Comparison of ENCODE assay signal across 7 cellular contexts in the genomic region with DNA sequence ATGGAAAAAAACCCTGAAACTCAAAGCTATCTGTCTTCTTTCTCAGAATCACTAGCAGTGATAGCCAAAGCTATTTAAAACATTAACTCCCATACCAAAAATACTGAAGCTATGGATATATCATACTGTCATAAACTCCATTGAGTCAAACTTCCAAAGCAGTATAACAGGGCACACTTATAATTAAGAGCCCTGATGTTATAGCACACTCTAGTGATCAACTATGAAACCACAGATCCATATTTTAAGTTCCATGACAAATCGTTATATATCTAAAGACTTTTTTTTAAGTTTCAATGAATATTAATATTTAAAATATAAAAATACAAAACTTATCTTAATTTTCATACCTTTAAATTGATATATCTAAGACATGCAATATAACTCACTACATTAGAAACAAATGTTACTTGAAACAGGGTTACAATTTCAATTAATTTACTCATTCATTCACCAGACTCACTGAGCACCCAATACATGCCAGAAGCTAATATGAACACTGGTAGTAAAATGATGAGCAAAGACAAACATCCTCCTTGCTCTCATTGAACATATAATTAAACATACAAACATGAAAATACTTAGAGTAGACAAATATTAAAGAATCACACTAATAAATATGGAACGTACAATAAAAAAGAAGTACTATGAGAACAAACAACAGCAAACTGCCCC.
DNase-seq lines count a peak whose midpoint lies in the region; FAIRE-seq and TF ChIP-seq lines count a peak whose summit lies in the region.

No MANE protein-coding gene starts in this region.

- CTCF ChIA-PET in HEK293 (lab: Yijun Ruan, JAX): interaction anchor here (0.6 to 1.1 kb wide), 8 partner anchors 10 to 645 kb away, joined by 3 to 5 read pairs (median 4); no protein-coding TSS in a partner anchor

- FAIRE-seq in RCC 7860 (lab: Jason Lieb, UNC): peak; percentile 59

- POLR2A ChIA-PET in HEK293 (lab: Yijun Ruan, JAX): no interaction called here

- H3K4me3 ChIP-seq in HEK293 (ENCODE audit: low read depth, low read length) (no peak overlapping the region), fibroblast of pulmonary artery (replicated peaks; ENCODE audit: low read depth, low read length) (no peak overlapping the region)

- peaks cover 44 to 45% of the 10 kb centered on the region in 2 experiments for H3K36me3 ChIP-seq in HEK293 (ENCODE audit: control insufficient read depth in 2 of 2, insufficient read depth in 1 of 2, low read length in 2 of 2)

- H3K4me1 ChIP-seq in HEK293 (ENCODE audit: control insufficient read depth, insufficient read depth, low read length): no peaks in the 10 kb centered on the region

- TF ChIP-seq CTCF in HEK293 (tag by site-specific recombination; IDR thresholded peaks at IDR 0.05) (peak; percentile 49; the same call in 1 of the 2 replicates), fibroblast of pulmonary artery (IDR thresholded peaks at IDR 0.05; ENCODE audit: low read length, missing control alignments) (peak; percentile 65)

- DNase-seq in RCC 7860 (ENCODE audit: low spot score) (no peak), fibroblast of pulmonary artery (ENCODE audit: low read depth) (peak; percentile 73), smooth muscle cell of the brain vasculature (ENCODE audit: low read depth, low spot score) (peak; percentile 36), A172 (ENCODE audit: low spot score) (no peak), epidermal melanocyte (ENCODE audit: insufficient read length, low spot score) (no peak), NCI-H187 (lab: John Stamatoyannopoulos, UW) (no peak)

- H3K27ac ChIP-seq in HEK293 (ENCODE audit: extremely low read depth, low read depth, low read length): no peak overlapping the region

- no peaks in the 10 kb centered on the region for H3K9me3 ChIP-seq in HEK293 (ENCODE audit: control insufficient read depth, insufficient read depth, low read depth, low read length)

TF ChIP-seq in HEK293, 187 proteins besides CTCF, POLR2A, EP300 and RAD21:
- TF ChIP-seq PRDM6 (tag by site-specific recombination; IDR thresholded peaks at IDR 0.05): 0 out of 2 replicates have a peak, but pooled peaks have one; percentile 7
- no peak for TF ChIP-seq ZNF174 (tag by site-specific recombination; IDR thresholded peaks at IDR 0.05)
- TF ChIP-seq ZNF248 (tag by site-specific recombination; IDR thresholded peaks at IDR 0.05): no peak
- TF ChIP-seq ZNF169 (tag by site-specific recombination; IDR thresholded peaks at IDR 0.05): no peak
- TF ChIP-seq ZNF610 (tag by site-specific recombination; IDR thresholded peaks at IDR 0.05; ENCODE audit: borderline replicate concordance): no peak
- 0 out of 2 replicates have a peak, but pooled peaks have one; percentile 45 for TF ChIP-seq ZNF660 (tag by site-specific recombination; IDR thresholded peaks at IDR 0.05)
- TF ChIP-seq ZNF670 (tag by site-specific recombination; IDR thresholded peaks at IDR 0.05; ENCODE audit: low read depth): no peak
- peak; percentile 94 for TF ChIP-seq ZNF654 (tag by site-specific recombination; IDR thresholded peaks at IDR 0.05; ENCODE audit: low read depth)

Comparison
In these comparisons a context has a peak if more than half of its experiments do, and no peak if none do; other contexts are left out.
1. DNase-seq: peak in fibroblast of pulmonary artery (single experiment) and smooth muscle cell of the brain vasculature (single experiment); none in RCC 7860 (single experiment), A172 (single experiment), epidermal melanocyte (single experiment) and NCI-H187 (0 of 2).